In the genomic region with DNA sequence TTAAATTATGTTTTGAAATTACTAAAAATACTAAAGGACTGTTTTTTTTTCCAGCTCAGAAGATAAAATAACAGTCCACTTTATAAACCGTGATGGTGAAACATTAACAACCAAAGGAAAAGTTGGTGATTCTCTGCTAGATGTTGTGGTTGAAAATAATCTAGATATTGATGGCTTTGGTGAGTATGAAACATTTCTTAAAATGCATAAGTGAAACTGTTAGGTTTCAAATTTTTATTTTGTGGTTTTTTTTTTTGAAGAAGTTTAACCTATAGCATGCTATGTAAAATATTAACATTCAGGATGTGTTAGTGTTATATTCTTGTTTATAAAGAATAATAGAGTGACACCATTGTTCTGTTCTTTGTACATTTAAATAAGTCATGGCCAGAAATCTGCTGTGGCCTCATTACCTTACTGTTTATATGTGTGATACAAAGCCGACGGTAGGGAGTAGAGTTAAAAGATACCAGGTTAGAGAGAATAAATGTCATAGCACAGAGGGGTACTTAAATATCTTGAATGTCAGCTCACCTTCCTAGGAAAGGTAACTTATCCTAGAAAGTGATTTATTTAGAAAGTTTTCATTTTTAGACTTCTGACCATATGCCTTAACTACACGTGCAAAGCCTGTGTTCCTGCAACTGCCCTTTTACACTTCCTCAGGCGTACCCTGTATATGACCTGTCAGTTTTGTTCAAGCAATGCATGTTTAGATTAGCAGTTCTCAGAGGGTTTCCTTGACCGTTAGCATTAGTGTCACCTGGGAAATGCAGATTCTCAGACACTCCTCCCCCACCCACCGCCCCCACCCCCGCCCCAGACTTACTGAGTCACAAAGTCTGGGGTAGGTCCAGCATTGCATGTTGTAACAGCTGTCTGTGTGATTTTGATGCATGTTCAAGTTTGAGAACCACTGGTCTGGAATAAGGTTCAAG, we compare ENCODE assay signal across 1 cellular context.
TF ChIP-seq lines count a peak whose summit lies in the region.

No MANE protein-coding gene starts in this region.

TF ChIP-seq in K562, 482 proteins besides CTCF, POLR2A, EP300 and RAD21 (continued from another document):
- TF ChIP-seq, protein P1, sequence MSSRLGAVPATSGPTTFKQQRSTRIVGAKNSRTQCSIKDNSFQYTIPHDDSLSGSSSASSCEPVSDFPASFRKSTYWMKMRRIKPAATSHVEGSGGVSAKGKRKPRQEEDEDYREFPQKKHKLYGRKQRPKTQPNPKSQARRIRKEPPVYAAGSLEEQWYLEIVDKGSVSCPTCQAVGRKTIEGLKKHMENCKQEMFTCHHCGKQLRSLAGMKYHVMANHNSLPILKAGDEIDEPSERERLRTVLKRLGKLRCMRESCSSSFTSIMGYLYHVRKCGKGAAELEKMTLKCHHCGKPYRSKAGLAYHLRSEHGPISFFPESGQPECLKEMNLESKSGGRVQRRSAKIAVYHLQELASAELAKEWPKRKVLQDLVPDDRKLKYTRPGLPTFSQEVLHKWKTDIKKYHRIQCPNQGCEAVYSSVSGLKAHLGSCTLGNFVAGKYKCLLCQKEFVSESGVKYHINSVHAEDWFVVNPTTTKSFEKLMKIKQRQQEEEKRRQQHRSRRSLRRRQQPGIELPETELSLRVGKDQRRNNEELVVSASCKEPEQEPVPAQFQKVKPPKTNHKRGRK (tag; IDR thresholded peaks at IDR 0.05): no peak
- TF ChIP-seq LEF1 (IDR thresholded peaks at IDR 0.05): 0 out of 2 replicates have a peak, but pooled peaks have one; percentile 9
